ENCODE assay signal across 10 cellular contexts in the genomic region with DNA sequence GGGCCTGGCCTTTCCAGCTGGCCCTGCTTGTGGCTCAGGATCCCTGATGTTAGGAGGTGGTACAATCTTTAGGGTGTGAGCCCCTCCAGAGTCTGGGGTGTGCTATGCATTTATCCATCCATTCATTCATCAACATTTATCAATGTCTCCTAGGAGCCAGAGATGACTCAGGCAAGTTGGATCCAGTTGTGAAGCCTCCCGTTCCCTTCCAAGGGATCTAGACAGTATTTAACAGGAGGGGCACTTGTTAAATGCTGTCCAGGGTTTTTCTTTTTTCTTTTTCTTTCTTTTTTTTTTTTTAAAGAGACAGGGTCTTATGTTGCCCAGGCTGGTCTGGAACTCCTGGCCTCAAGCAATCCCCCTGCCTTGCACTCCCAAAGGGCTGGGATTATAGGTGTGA.
"Had no signal": no experiment of that assay in that cellular context is flagged by ENCODE, and none has a peak within 500 bp of the region (broad histone marks: within the 10 kb centered on the region; RNA-seq: fewer than 3 reads in every experiment).

No MANE protein-coding gene starts in this region.

- H3K4me3 Mint-ChIP-seq: activated CD4-positive, alpha-beta memory T cell treated with anti-CD3 and anti-CD28 coated beads, Interleukin-2, amount 10 ng/mL, durations not matched to agents 7 days and 5 days; activated CD4-positive, alpha-beta T cell treated with anti-CD3 and anti-CD28 coated beads for 36 hours; stimulated activated memory B cell treated with anti-CD40 and anti-IgM and Interleukin-4, amounts not matched to agents 10 μg/mL and 1 μg/mL and 100 μg/mL, for 72 hours had no signal

- H3K9me3 Mint-ChIP-seq: activated CD4-positive, alpha-beta memory T cell treated with anti-CD3 and anti-CD28 coated beads, Interleukin-2, amount 10 ng/mL, durations not matched to agents 7 days and 5 days; stimulated activated memory B cell treated with anti-CD40 and anti-IgM and Interleukin-4, amounts not matched to agents 10 μg/mL and 1 μg/mL and 100 μg/mL, for 72 hours had no signal

- ATAC-seq: activated CD4-positive, alpha-beta T cell treated with anti-CD3 and anti-CD28 coated beads for 36 hours; gastroesophageal sphincter had no signal

- H3K36me3 ChIP-seq: gastroesophageal sphincter, upper lobe of right lung had no signal

- H3K27ac Mint-ChIP-seq: activated CD4-positive, alpha-beta memory T cell treated with anti-CD3 and anti-CD28 coated beads, Interleukin-2, amount 10 ng/mL, durations not matched to agents 7 days and 5 days; activated CD4-positive, alpha-beta T cell treated with anti-CD3 and anti-CD28 coated beads for 36 hours; stimulated activated memory B cell treated with anti-CD40 and anti-IgM and Interleukin-4, amounts not matched to agents 10 μg/mL and 1 μg/mL and 100 μg/mL, for 72 hours had no signal

- H3K27ac ChIP-seq: gastroesophageal sphincter, upper lobe of right lung had no signal

- H3K27me3 Mint-ChIP-seq: activated CD4-positive, alpha-beta T cell treated with anti-CD3 and anti-CD28 coated beads for 36 hours; naive B cell had no signal

- DNase-seq: activated CD4-positive, alpha-beta memory T cell treated with anti-CD3 and anti-CD28 coated beads, Interleukin-2, amount 10 ng/mL, durations not matched to agents 7 days and 5 days; activated CD4-positive, alpha-beta T cell treated with anti-CD3 and anti-CD28 coated beads for 36 hours; activated naive CD4-positive, alpha-beta T cell; cortex of kidney; effector CD8-positive, alpha-beta T cell; naive B cell; T-helper 9 cell had no signal

- H3K27me3 ChIP-seq: upper lobe of right lung had no signal

- H3K9me3 ChIP-seq: gastroesophageal sphincter, upper lobe of right lung had no signal

- H3K4me1 Mint-ChIP-seq: activated CD4-positive, alpha-beta memory T cell treated with anti-CD3 and anti-CD28 coated beads, Interleukin-2, amount 10 ng/mL, durations not matched to agents 7 days and 5 days; activated CD4-positive, alpha-beta T cell treated with anti-CD3 and anti-CD28 coated beads for 36 hours had no signal

- H3K4me3 ChIP-seq: gastroesophageal sphincter, upper lobe of right lung had no signal

- H3K36me3 Mint-ChIP-seq: naive B cell; stimulated activated memory B cell treated with anti-CD40 and anti-IgM and Interleukin-4, amounts not matched to agents 10 μg/mL and 1 μg/mL and 100 μg/mL, for 72 hours had no signal
